In genomic region chr21:28754862-28755261, GRCh38 we compare ENCODE assay signal across 18 cellular contexts.
DNase-seq lines count a peak whose midpoint lies in the region; ATAC-seq and TF ChIP-seq lines count a peak whose summit lies in the region.
"Had no signal": no experiment of that assay in that cellular context is flagged by ENCODE, and none has a peak within 500 bp of the region (broad histone marks: within the 10 kb centered on the region; RNA-seq: fewer than 3 reads in every experiment).

No MANE protein-coding gene starts in this region.

- no peaks in the 10 kb centered on the region for H3K27me3 ChIP-seq in ascending aorta
- H3K27me3 ChIP-seq in right atrium auricular region: no peaks in the 10 kb centered on the region
- no peaks in the 10 kb centered on the region for H3K27me3 ChIP-seq in psoas muscle (ENCODE audit: insufficient read depth in 3 of 3, low read length in 2 of 3)
- H3K27me3 ChIP-seq: colonic mucosa, left lung had no signal

- DNase-seq in ascending aorta (ENCODE audit: low spot score in 2 of 2): no peak
- no peak for DNase-seq in right atrium auricular region (ENCODE audit: low spot score)
- no peak for DNase-seq in psoas muscle
- no peak for DNase-seq in NCI-H774 (lab: John Stamatoyannopoulos, UW)
- no peak for DNase-seq in NCI-H446 (lab: John Stamatoyannopoulos, UW)
- DNase-seq in SKM-1 treated with dmso at 0.1 percent for 144 hours (lab: John Stamatoyannopoulos, UW; ENCODE audit: unreplicated experiment): no peak
- DNase-seq: activated CD4-positive, alpha-beta T cell treated with anti-CD3 and anti-CD28 coated beads, Interleukin-2, amount 50 U/mL, for 48 hours; activated naive CD4-positive, alpha-beta T cell treated with anti-CD3 and anti-CD28 coated beads for 36 hours; activated T-cell treated with anti-CD3 and anti-CD28 coated beads for 4 hours; AML-193; colonic mucosa; left lung; NCI-H1930; SHP77; stimulated activated CD4-positive, alpha-beta T cell treated with anti-CD3 and anti-CD28 coated beads, Interleukin-12 subunit alpha, Interleukin-12 subunit beta, amount 100 ng/mL, for 4 hours; WERI-Rb-1 had no signal

- H3K4me1 ChIP-seq in ascending aorta: peaks cover 4 to 38% of the 10 kb centered on the region in 2 donors
- H3K4me1 ChIP-seq in right atrium auricular region: peaks cover 0 to 40% of the 10 kb centered on the region in 2 donors
- peaks cover 14% of the 10 kb centered on the region for H3K4me1 ChIP-seq in psoas muscle
- H3K4me1 ChIP-seq in urinary bladder (ENCODE audit: insufficient read depth): peaks cover 1% of the 10 kb centered on the region
- H3K4me1 ChIP-seq: colonic mucosa, left lung had no signal

- H3K27ac ChIP-seq in ascending aorta (peak overlapping the region; percentile 86 to 96), right atrium auricular region (peak overlapping the region; percentile 77 to 95), psoas muscle (peak overlapping the region; percentile 64), urinary bladder (ENCODE audit: low read depth) (peak overlapping the region; percentile 60)
- H3K27ac ChIP-seq: colonic mucosa, parathyroid adenoma, WERI-Rb-1 had no signal

- intact Hi-C loops in ascending aorta (cut with DNase I) (loop anchor here (5.0 kb wide), 3 partner anchors 52 to 142 kb away; no protein-coding TSS in a partner anchor), psoas muscle (cut with DNase I) (loop anchor here in 1 of 2 donors (10.0 kb wide), 1 partner anchor 190 kb away; no protein-coding TSS in a partner anchor)

- no peak for ATAC-seq in psoas muscle

- no peaks in the 10 kb centered on the region for H3K36me3 ChIP-seq in ascending aorta
- no peaks in the 10 kb centered on the region for H3K36me3 ChIP-seq in right atrium auricular region
- no peaks in the 10 kb centered on the region for H3K36me3 ChIP-seq in psoas muscle (ENCODE audit: insufficient read depth in 1 of 2, low read depth in 1 of 2)
- no peaks in the 10 kb centered on the region for H3K36me3 ChIP-seq in urinary bladder (ENCODE audit: insufficient read depth)
- H3K36me3 ChIP-seq: colonic mucosa, left lung, WERI-Rb-1 had no signal

- H3K4me3 ChIP-seq in ascending aorta (no peak overlapping the region), right atrium auricular region (no peak overlapping the region), psoas muscle (no peak overlapping the region), urinary bladder (ENCODE audit: low read depth, low read length) (no peak overlapping the region)
- H3K4me3 ChIP-seq: colonic mucosa, left lung had no signal

- WGBS in psoas muscle, 3 donors: 70 to 83% (median 71%) methylated on average over 3 of the region's 3 CpGs
- 41% methylated on average over 3 of the region's 3 CpGs for WGBS in urinary bladder

- TF ChIP-seq CTCF in ascending aorta (IDR thresholded peaks at IDR 0.05): no peak
- no peak for TF ChIP-seq CTCF in right atrium auricular region (IDR thresholded peaks at IDR 0.05)
- no peak for TF ChIP-seq CTCF in psoas muscle (IDR thresholded peaks at IDR 0.05)

- H3K9me3 ChIP-seq in ascending aorta: no peaks in the 10 kb centered on the region
- H3K9me3 ChIP-seq in right atrium auricular region: peaks cover 0 to 5% of the 10 kb centered on the region in 2 donors
- H3K9me3 ChIP-seq in psoas muscle: no peaks in the 10 kb centered on the region
- H3K9me3 ChIP-seq: colonic mucosa, left lung had no signal
